9 cellular contexts compared by ENCODE assay signal in genomic region chrX:1661048-1661921, GRCh38. TPM values are rescaled to one million over a fixed set of nuclear protein-coding genes. Genes with fewer than 3 reads are reported as not detected.
DNase-seq lines count a peak whose midpoint lies in the region; ATAC-seq and TF ChIP-seq lines count a peak whose summit lies in the region.
"Had no signal": no experiment of that assay in that cellular context is flagged by ENCODE, and none has a peak within 500 bp of the region (broad histone marks: within the 10 kb centered on the region; RNA-seq: fewer than 3 reads in every experiment).

No MANE protein-coding gene starts in this region.

- CTCF ChIA-PET in OCI-LY7 (lab: Charles Lee; ENCODE audit: unreplicated experiment), result no interaction called here

- no peaks in the 10 kb centered on the region for H3K9me2 ChIP-seq in OCI-LY7 (ENCODE audit: insufficient read depth, low read length)

- H3K27me3 ChIP-seq in upper lobe of right lung, result no peaks in the 10 kb centered on the region
- H3K27me3 ChIP-seq: thyroid gland had no signal

- peak overlapping the region in 7 of 8 donors; percentile 61 to 96 (median 87) for H3K4me3 Mint-ChIP-seq in naive B cell

- ATAC-seq in GM21723 (IDR thresholded peaks at IDR 0.05; ENCODE audit: unreplicated experiment), result peak; percentile 87
- peak; percentile 82 to 84 for ATAC-seq in naive B cell (ENCODE audit: low read depth in 2 of 2)
- peak; percentile 93 for ATAC-seq in upper lobe of right lung

- H3K79me2 ChIP-seq in OCI-LY7 (ENCODE audit: insufficient read depth, low read depth, low read length), result peaks cover 35% of the 10 kb centered on the region; the same call in 1 of the 2 replicates

- H3K9me3 ChIP-seq in OCI-LY7 (ENCODE audit: low read length) (no peaks in the 10 kb centered on the region), upper lobe of right lung (no peaks in the 10 kb centered on the region)
- H3K9me3 ChIP-seq: thyroid gland had no signal

- no peaks in the 10 kb centered on the region for H4K20me1 ChIP-seq in OCI-LY7 (ENCODE audit: insufficient read depth, low read length)

- peaks cover 0 to 10% (median 0%) of the 10 kb centered on the region in 7 donors for H3K9me3 Mint-ChIP-seq in naive B cell

- DNase-seq in G401 (ENCODE audit: low spot score) (peak; percentile 3), OCI-LY7 (ENCODE audit: low spot score) (peak; percentile 98), naive B cell (no peak), upper lobe of right lung (peak; percentile 79), NCI-H1105 treated with DMSO at 0.1 percent for 48 hours (lab: John Stamatoyannopoulos, UW) (no peak), NCI-H1694 (lab: John Stamatoyannopoulos, UW) (no peak)
- peak; percentile 18 for DNase-seq in activated naive CD4-positive, alpha-beta T cell treated with anti-CD3 and anti-CD28 coated beads, Interleukin-2, amount 50 U/mL, for 16 hours

- no TSS peak for BruUV-seq in OCI-LY7 (replicated peaks; lab: Mats Ljungman, UMichigan)

- peaks cover 16% of the 10 kb centered on the region for H3K36me3 ChIP-seq in OCI-LY7 (ENCODE audit: insufficient read depth, low read length)
- no peaks in the 10 kb centered on the region for H3K36me3 ChIP-seq in upper lobe of right lung
- H3K36me3 ChIP-seq: thyroid gland had no signal

- no peak for TF ChIP-seq CTCF in OCI-LY7 (conservative IDR thresholded peaks at IDR 0.05; ENCODE audit: low read length)
- no peak for TF ChIP-seq CTCF in upper lobe of right lung (IDR thresholded peaks at IDR 0.05)

- intact Hi-C loops in OCI-LY7 (cut with micrococcal nuclease; ENCODE audit: unreplicated experiment) (loop anchor here (1.0 to 5.0 kb wide), 2 partner anchors 855 to 946 kb away; no protein-coding TSS in a partner anchor), upper lobe of right lung (cut with DNase I) (loop anchor here (10.0 kb wide), 1 partner anchor 934 kb away; no protein-coding TSS in a partner anchor)

- in situ Hi-C loops in G401 (cut with HindIII; ENCODE audit: low sequenced_read_pairs), result no loop called here

- peaks cover 36% of the 10 kb centered on the region for H3K4me1 ChIP-seq in OCI-LY7 (ENCODE audit: insufficient read depth, low read length, poor library complexity, severe bottlenecking)
- no peaks in the 10 kb centered on the region for H3K4me1 ChIP-seq in upper lobe of right lung
- H3K4me1 ChIP-seq: thyroid gland had no signal

- no peaks in the 10 kb centered on the region for H3K27me3 Mint-ChIP-seq in naive B cell

- peak overlapping the region; percentile 72 for H3K27ac ChIP-seq in OCI-LY7 (ENCODE audit: low read depth, low read length, poor library complexity, severe bottlenecking)
- H3K27ac ChIP-seq in upper lobe of right lung, result peak overlapping the region; percentile 31
- H3K27ac ChIP-seq: thyroid gland had no signal

- H3K4me3 ChIP-seq in OCI-LY7 (ENCODE audit: low read depth, low read length, poor library complexity, severe bottlenecking) (peak overlapping the region; percentile 73), upper lobe of right lung (peak overlapping the region; percentile 32)
- H3K4me3 ChIP-seq: thyroid gland had no signal

- H3K4me1 Mint-ChIP-seq in naive B cell, result peaks cover 25 to 42% (median 40%) of the 10 kb centered on the region in 3 donors

- peaks cover 5 to 6% of the 10 kb centered on the region in 2 donors for H3K36me3 Mint-ChIP-seq in naive B cell

- peak overlapping the region; percentile 51 for H2AFZ ChIP-seq in OCI-LY7 (ENCODE audit: low read length)

- POLR2A ChIA-PET in OCI-LY7 (lab: Charles Lee), result no interaction called here

- H3K4me2 ChIP-seq in OCI-LY7 (ENCODE audit: low read length), result peak overlapping the region; percentile 54

- H3K27ac Mint-ChIP-seq in naive B cell, result peak overlapping the region in 5 of 6 donors; percentile 90 to 98 (median 97)

RNA-seq across cellular contexts. Expression of gene ASMT, which starts 46.4 kb away (rescaled TPM):
- total RNA-seq in G401 (2014; rRNA removed; shearing (Covaris generic)), result not detected in 2 replicates
- 0.15 and 0.16 TPM in 2 replicates for total RNA-seq in OCI-LY7 (2014; rRNA removed; shearing (Covaris generic))
- total RNA-seq in OCI-LY7 (2022), result not detected in 2 replicates
- not detected for polyA plus RNA-seq in naive B cell (ENCODE audit: low read depth in 6 of 6)
- not detected for total RNA-seq in upper lobe of right lung
- total RNA-seq: thyroid gland had no signal

Comparison
In these comparisons a context has a peak if more than half of its experiments do, and no peak if none do; other contexts are left out.
1. DNase-seq: peak in G401 (single experiment), OCI-LY7 (single experiment), activated naive CD4-positive, alpha-beta T cell treated with anti-CD3 and anti-CD28 coated beads, Interleukin-2, amount 50 U/mL, for 16 hours (single experiment) and upper lobe of right lung (single experiment); none in naive B cell (single experiment), NCI-H1105 treated with DMSO at 0.1 percent for 48 hours (single experiment) and NCI-H1694 (single experiment).
2. Peak in every context shown above with its lines, with median percentiles within 50 percentile points of each other: ATAC-seq.